In genomic region chr6:168093634-168094033, GRCh38 we compare ENCODE assay signal across 25 cellular contexts. TPM values are rescaled to one million over a fixed set of nuclear protein-coding genes. Genes with fewer than 3 reads are reported as not detected.
DNase-seq lines count a peak whose midpoint lies in the region; ATAC-seq and TF ChIP-seq lines count a peak whose summit lies in the region.
"Had no signal": no experiment of that assay in that cellular context is flagged by ENCODE, and none has a peak within 500 bp of the region (broad histone marks: within the 10 kb centered on the region; RNA-seq: fewer than 3 reads in every experiment).

No MANE protein-coding gene starts in this region.

- no peak overlapping the region for H4K91ac ChIP-seq in neuronal stem cell (ENCODE audit: low read depth, low read length, poor library complexity)

- no peak overlapping the region for H4K8ac ChIP-seq in neuronal stem cell (ENCODE audit: low read depth, low read length)

- in situ Hi-C loops in transverse colon (cut with MboI; ENCODE audit: low pct_ligation_motif_present in 1 of 4, low pct_unique_long_range_greater_than_20kb in 1 of 4, low sequenced_read_pairs in 3 of 4): no loop called here

- no peak overlapping the region for H2AFZ ChIP-seq in neuronal stem cell (ENCODE audit: low read length)

- no peak overlapping the region for H2BK12ac ChIP-seq in neuronal stem cell (ENCODE audit: low read length)

- H3K9me3 ChIP-seq in left ventricle myocardium inferior (replicated peaks) (no peaks in the 10 kb centered on the region), heart right ventricle (peaks cover 0 to 8% (median 0%) of the 10 kb centered on the region in 11 donors), right cardiac atrium (ENCODE audit: control insufficient read depth, low read length) (no peaks in the 10 kb centered on the region), neuronal stem cell (replicated peaks in 1 of 2; ENCODE audit: control insufficient read depth in 2 of 2, insufficient read depth in 1 of 2, low read depth in 1 of 2, low read length in 2 of 2) (peaks cover 7 to 8% of the 10 kb centered on the region in 2 donors), transverse colon (no peaks in the 10 kb centered on the region)
- H3K9me3 ChIP-seq: BE2C had no signal

- H3K4ac ChIP-seq in neuronal stem cell (ENCODE audit: low read length): no peak overlapping the region

- no peaks in the 10 kb centered on the region for H3K79me1 ChIP-seq in neuronal stem cell (ENCODE audit: low read depth, low read length)

- H3K23ac ChIP-seq in neuronal stem cell (ENCODE audit: low read depth, low read length, poor library complexity): no peak overlapping the region

- H3K4me2 ChIP-seq in neuronal stem cell (ENCODE audit: insufficient read depth, low read length, poor library complexity, severe bottlenecking): no peak overlapping the region

- WGBS in heart right ventricle, 2 donors: 84% methylated on average over 11 of the region's 11 CpGs
- 83% methylated on average over 11 of the region's 11 CpGs for WGBS in right cardiac atrium
- no CpG with 5 or more reads among the region's 11 CpGs for WGBS in neuronal stem cell (ENCODE audit: extremely low coverage in 2 of 2, insufficient read length in 2 of 2, insufficient replicate concordance in 1 of 2), 2 donors
- 87% methylated on average over 11 of the region's 11 CpGs; no CpG with 5 or more reads in 1 of the 2 donors for WGBS in transverse colon (ENCODE audit: low coverage in 1 of 2), 2 donors

- TF ChIP-seq EP300 in transverse colon (IDR thresholded peaks at IDR 0.05; ENCODE audit: low read depth): no peak

- H3K27me3 ChIP-seq in left ventricle myocardium inferior (ENCODE audit: low read depth) (peaks cover 1% of the 10 kb centered on the region), heart right ventricle (peaks cover 0 to 6% (median 0%) of the 10 kb centered on the region in 7 donors), right cardiac atrium (ENCODE audit: control insufficient read depth, insufficient read depth) (no peaks in the 10 kb centered on the region), neuronal stem cell (ENCODE audit: control insufficient read depth in 3 of 3, insufficient read depth in 3 of 3, low read depth in 1 of 3, low read length in 3 of 3) (no peaks in the 10 kb centered on the region), transverse colon (no peaks in the 10 kb centered on the region)
- H3K27me3 ChIP-seq: BE2C had no signal

- H2BK120ac ChIP-seq in neuronal stem cell (ENCODE audit: low read depth, low read length): peak overlapping the region; percentile 41

- intact Hi-C loops in left ventricle myocardium inferior (cut with micrococcal nuclease): no loop called here
- intact Hi-C loops in heart right ventricle (cut with DNase I): no loop called here
- intact Hi-C loops in right cardiac atrium (cut with DNase I): no loop called here
- intact Hi-C loops in transverse colon (cut with DNase I; ENCODE audit: low total_unique reads): no loop called here

- H3K36me3 ChIP-seq in left ventricle myocardium inferior (no peaks in the 10 kb centered on the region), heart right ventricle (no peaks in the 10 kb centered on the region), neuronal stem cell (replicated peaks in 1 of 2; ENCODE audit: control insufficient read depth in 2 of 2, insufficient read depth in 2 of 2, low read length in 2 of 2) (no peaks in the 10 kb centered on the region), transverse colon (no peaks in the 10 kb centered on the region)
- H3K36me3 ChIP-seq: BE2C had no signal

- TF ChIP-seq POLR2A in transverse colon (IDR thresholded peaks at IDR 0.05): no peak

- DNase-seq in left ventricle myocardium inferior: peak; percentile 8
- DNase-seq in heart right ventricle: no peak
- DNase-seq in right cardiac atrium: peak in 2 of 3 donors; percentile 12 to 26
- no peak for DNase-seq in neuronal stem cell (ENCODE audit: low spot score)
- no peak for DNase-seq in transverse colon
- no peak for DNase-seq in activated effector memory CD4-positive, alpha-beta T cell treated with anti-CD3 and anti-CD28 coated beads, Interleukin-2, amount 50 U/mL, for 16 hours
- DNase-seq in NCI-H1092 (lab: John Stamatoyannopoulos, UW): no peak
- DNase-seq: BE2C, DMS53, EL, GF-D8, H9, HFFc6, KBM-7, NCI-H1105, NCI-H146, NCI-H2029, NCI-H446 treated with DMSO at 0.1 percent for 48 hours, NCI-H526 treated with DMSO at 0.1 percent for 48 hours, OCI-M1 had no signal

- no peak overlapping the region for H3K14ac ChIP-seq in neuronal stem cell (ENCODE audit: low read length)

- H3K4me3 ChIP-seq in left ventricle myocardium inferior (no peak overlapping the region), heart right ventricle (no peak overlapping the region), right cardiac atrium (ENCODE audit: low read length) (no peak overlapping the region), neuronal stem cell (ENCODE audit: low read length in 2 of 2) (no peak overlapping the region), transverse colon (no peak overlapping the region)

- H2BK5ac ChIP-seq in neuronal stem cell (ENCODE audit: low read length): no peak overlapping the region

- H2BK15ac ChIP-seq in neuronal stem cell (ENCODE audit: low read length): no peak overlapping the region

- no peak for TF ChIP-seq CTCF in left ventricle myocardium inferior (IDR thresholded peaks at IDR 0.05; ENCODE audit: borderline replicate concordance)
- TF ChIP-seq CTCF in heart right ventricle (IDR thresholded peaks at IDR 0.05): no peak
- TF ChIP-seq CTCF in transverse colon (IDR thresholded peaks at IDR 0.05): no peak

- peak overlapping the region; percentile 60 for H3K18ac ChIP-seq in neuronal stem cell (ENCODE audit: low read length)

- no peak overlapping the region for H2AK5ac ChIP-seq in neuronal stem cell (ENCODE audit: low read depth, low read length)

- H3K27ac ChIP-seq in left ventricle myocardium inferior (replicated peaks): no peak overlapping the region
- H3K27ac ChIP-seq in heart right ventricle: no peak overlapping the region
- H3K27ac ChIP-seq in right cardiac atrium (ENCODE audit: low read length): no peak overlapping the region
- H3K27ac ChIP-seq in neuronal stem cell (replicated peaks; ENCODE audit: low read length): no peak overlapping the region
- peak overlapping the region in 3 of 4 donors; percentile 28 to 65 (median 56) for H3K27ac ChIP-seq in transverse colon
- H3K27ac ChIP-seq: HL-60 had no signal

- ATAC-seq in heart right ventricle (no peak), right cardiac atrium (no peak), GM21447 (IDR thresholded peaks at IDR 0.05; ENCODE audit: unreplicated experiment) (no peak)

- H3K9ac ChIP-seq in neuronal stem cell (ENCODE audit: low read depth, low read length, poor library complexity): no peak overlapping the region

- peaks cover 28% of the 10 kb centered on the region for H3K4me1 ChIP-seq in left ventricle myocardium inferior
- H3K4me1 ChIP-seq in heart right ventricle: peaks cover 0 to 21% (median 2%) of the 10 kb centered on the region in 9 donors
- no peaks in the 10 kb centered on the region for H3K4me1 ChIP-seq in right cardiac atrium (ENCODE audit: control insufficient read depth, insufficient read depth, low read length)
- peaks cover 7 to 16% of the 10 kb centered on the region in 2 donors for H3K4me1 ChIP-seq in neuronal stem cell (ENCODE audit: control insufficient read depth in 2 of 2, insufficient read depth in 1 of 2, low read depth in 1 of 2, low read length in 2 of 2)
- H3K4me1 ChIP-seq in transverse colon: peaks cover 1 to 18% (median 13%) of the 10 kb centered on the region in 4 donors
- H3K4me1 ChIP-seq: BE2C had no signal

RNA-seq across cellular contexts. Expression of gene FRMD1, which starts 14.6 kb away (rescaled TPM):
- total RNA-seq in left ventricle myocardium inferior (0.16 TPM), heart right ventricle (1 to 10 TPM in 1 of 10 donors, under 1 TPM in 5, not detected in 4; 0.15 to 1.3 (median 0.24) TPM), right cardiac atrium (under 1 TPM in 1 of 4 donors, not detected in 3; 0.31 TPM), transverse colon (10 to 100 TPM; 35.4 to 86.4 (median 47.7) TPM)
- polyA plus RNA-seq in heart right ventricle (under 1 TPM; 0.12 to 0.22 TPM), right cardiac atrium (0.07 TPM)
- polyA plus RNA-seq in neuronal stem cell (2013, experiment 1 of 2): 0.20 TPM
- 0.18 TPM for polyA plus RNA-seq in neuronal stem cell (2013, experiment 2 of 2)
- total RNA-seq: A673, H9, HepG2, HFFc6, HT-29 had no signal

Comparison
In these comparisons a context has a peak if more than half of its experiments do, and no peak if none do; other contexts are left out.
1. DNase-seq: peak in left ventricle myocardium inferior (single experiment) and right cardiac atrium (2 of 3); none in heart right ventricle (0 of 2), neuronal stem cell (single experiment), transverse colon (single experiment), activated effector memory CD4-positive, alpha-beta T cell treated with anti-CD3 and anti-CD28 coated beads, Interleukin-2, amount 50 U/mL, for 16 hours (single experiment) and NCI-H1092 (single experiment).
2. H3K27ac ChIP-seq: peak in transverse colon (3 of 4); none in left ventricle myocardium inferior (single experiment), heart right ventricle (0 of 10), right cardiac atrium (single experiment) and neuronal stem cell (single experiment).
3. RNA of gene FRMD1, which starts 14.6 kb away (total RNA-seq): 35.4 to 86.4 TPM in transverse colon; 0.15 to 1.3 TPM in heart right ventricle, 0.16 TPM in left ventricle myocardium inferior (single experiment) and 0.31 TPM in right cardiac atrium; every median in the first group is over 10 times any median in the second.